Comparison of ENCODE assay signal across 10 cellular contexts in genomic region chr1:207672525-207673130, GRCh38. TPM values are rescaled to one million over a fixed set of nuclear protein-coding genes. Genes with fewer than 3 reads are reported as not detected.
DNase-seq lines count a peak whose midpoint lies in the region; ATAC-seq and TF ChIP-seq lines count a peak whose summit lies in the region.
"Had no signal": no experiment of that assay in that cellular context is flagged by ENCODE, and none has a peak within 500 bp of the region (broad histone marks: within the 10 kb centered on the region; RNA-seq: fewer than 3 reads in every experiment).

No MANE protein-coding gene starts in this region.

- no peaks in the 10 kb centered on the region for H3K9me3 Mint-ChIP-seq in stimulated activated effector memory CD8-positive, alpha-beta T cell treated with anti-CD3 and anti-CD28 coated beads, Interleukin-12 subunit alpha, Interleukin-12 subunit beta, amount 100 ng/mL, for 72 hours
- H3K9me3 Mint-ChIP-seq: T-helper 1 cell treated with Interleukin-12 subunit alpha and Interleukin-12 subunit beta and Interleukin-4 antibody, amounts not matched to agents 30 μg/mL and 1 μg/mL, for 36 hours had no signal

- no peaks in the 10 kb centered on the region for H3K4me1 ChIP-seq in RWPE2 (ENCODE audit: insufficient read depth, poor library complexity, severe bottlenecking)

- ATAC-seq in RWPE2 (ENCODE audit: low read depth) (peak; percentile 72; the same call in 2 of the 3 replicates), GM18519 (IDR thresholded peaks at IDR 0.05; ENCODE audit: low FRiP score, unreplicated experiment) (no peak), GM21515 (IDR thresholded peaks at IDR 0.05; ENCODE audit: unreplicated experiment) (no peak), HG03135 (IDR thresholded peaks at IDR 0.05; ENCODE audit: unreplicated experiment) (no peak)
- peak; percentile 62 for ATAC-seq in stimulated activated effector memory CD8-positive, alpha-beta T cell treated with anti-CD3 and anti-CD28 coated beads, Interleukin-12 subunit alpha, Interleukin-12 subunit beta, amount 100 ng/mL, for 72 hours

- H3K4me3 ChIP-seq in RWPE2 (ENCODE audit: severe bottlenecking): no peak overlapping the region
- H3K4me3 ChIP-seq in fibroblast of villous mesenchyme (ENCODE audit: low read depth, low read length): no peak overlapping the region

- DNase-seq in ELR (ENCODE audit: low read depth) (peak; percentile 74), LoVo (ENCODE audit: low spot score) (peak; percentile 58), RWPE2 (ENCODE audit: low spot score) (no peak), fibroblast of villous mesenchyme (ENCODE audit: low read depth) (peak; percentile 61)
- no peak for DNase-seq in stimulated activated effector memory CD8-positive, alpha-beta T cell treated with anti-CD3 and anti-CD28 coated beads, Interleukin-12 subunit alpha, Interleukin-12 subunit beta, amount 100 ng/mL, for 72 hours (ENCODE audit: low spot score in 2 of 2)
- DNase-seq: naive B cell had no signal

- no peaks in the 10 kb centered on the region for H3K36me3 ChIP-seq in RWPE2 (ENCODE audit: low read depth)

- no peaks in the 10 kb centered on the region for H3K9me3 ChIP-seq in RWPE2 (ENCODE audit: severe bottlenecking)

- H3K36me3 Mint-ChIP-seq in stimulated activated effector memory CD8-positive, alpha-beta T cell treated with anti-CD3 and anti-CD28 coated beads, Interleukin-12 subunit alpha, Interleukin-12 subunit beta, amount 100 ng/mL, for 72 hours: no peaks in the 10 kb centered on the region

- no peaks in the 10 kb centered on the region for H3K4me1 Mint-ChIP-seq in stimulated activated effector memory CD8-positive, alpha-beta T cell treated with anti-CD3 and anti-CD28 coated beads, Interleukin-12 subunit alpha, Interleukin-12 subunit beta, amount 100 ng/mL, for 72 hours

- H3K27me3 ChIP-seq in RWPE2 (ENCODE audit: insufficient read depth, poor library complexity, severe bottlenecking): peaks cover 46% of the 10 kb centered on the region

- no peak overlapping the region for H3K4me3 Mint-ChIP-seq in stimulated activated effector memory CD8-positive, alpha-beta T cell treated with anti-CD3 and anti-CD28 coated beads, Interleukin-12 subunit alpha, Interleukin-12 subunit beta, amount 100 ng/mL, for 72 hours
- H3K4me3 Mint-ChIP-seq: naive B cell; T-helper 1 cell treated with Interleukin-12 subunit alpha and Interleukin-12 subunit beta and Interleukin-4 antibody, amounts not matched to agents 30 μg/mL and 1 μg/mL, for 36 hours had no signal

- TF ChIP-seq CTCF in RWPE2 (IDR thresholded peaks at IDR 0.05; ENCODE audit: poor library complexity, severe bottlenecking) (peak; percentile 58), fibroblast of villous mesenchyme (IDR thresholded peaks at IDR 0.05; ENCODE audit: insufficient read depth, low read depth, low read length) (peak; percentile 60)

- H3K27ac ChIP-seq in RWPE2 (ENCODE audit: poor library complexity, severe bottlenecking): no peak overlapping the region

- H3K27ac Mint-ChIP-seq in stimulated activated effector memory CD8-positive, alpha-beta T cell treated with anti-CD3 and anti-CD28 coated beads, Interleukin-12 subunit alpha, Interleukin-12 subunit beta, amount 100 ng/mL, for 72 hours: no peak overlapping the region
- H3K27ac Mint-ChIP-seq: T-helper 1 cell treated with Interleukin-12 subunit alpha and Interleukin-12 subunit beta and Interleukin-4 antibody, amounts not matched to agents 30 μg/mL and 1 μg/mL, for 36 hours had no signal

RNA-seq across cellular contexts. Expression of gene CR1L, which starts 27.7 kb away (rescaled TPM):
- total RNA-seq in fibroblast of villous mesenchyme: not detected in 2 replicates

Comparison
In these comparisons a context has a peak if more than half of its experiments do, and no peak if none do; other contexts are left out.
1. DNase-seq: peak in ELR (single experiment), LoVo (single experiment) and fibroblast of villous mesenchyme (single experiment); none in RWPE2 (single experiment) and stimulated activated effector memory CD8-positive, alpha-beta T cell treated with anti-CD3 and anti-CD28 coated beads, Interleukin-12 subunit alpha, Interleukin-12 subunit beta, amount 100 ng/mL, for 72 hours (0 of 2).
2. ATAC-seq: peak in RWPE2 (single experiment) and stimulated activated effector memory CD8-positive, alpha-beta T cell treated with anti-CD3 and anti-CD28 coated beads, Interleukin-12 subunit alpha, Interleukin-12 subunit beta, amount 100 ng/mL, for 72 hours (single experiment); none in GM18519 (single experiment), GM21515 (single experiment) and HG03135 (single experiment).